ENCODE assay signal across 1 cellular context in the genomic region with DNA sequence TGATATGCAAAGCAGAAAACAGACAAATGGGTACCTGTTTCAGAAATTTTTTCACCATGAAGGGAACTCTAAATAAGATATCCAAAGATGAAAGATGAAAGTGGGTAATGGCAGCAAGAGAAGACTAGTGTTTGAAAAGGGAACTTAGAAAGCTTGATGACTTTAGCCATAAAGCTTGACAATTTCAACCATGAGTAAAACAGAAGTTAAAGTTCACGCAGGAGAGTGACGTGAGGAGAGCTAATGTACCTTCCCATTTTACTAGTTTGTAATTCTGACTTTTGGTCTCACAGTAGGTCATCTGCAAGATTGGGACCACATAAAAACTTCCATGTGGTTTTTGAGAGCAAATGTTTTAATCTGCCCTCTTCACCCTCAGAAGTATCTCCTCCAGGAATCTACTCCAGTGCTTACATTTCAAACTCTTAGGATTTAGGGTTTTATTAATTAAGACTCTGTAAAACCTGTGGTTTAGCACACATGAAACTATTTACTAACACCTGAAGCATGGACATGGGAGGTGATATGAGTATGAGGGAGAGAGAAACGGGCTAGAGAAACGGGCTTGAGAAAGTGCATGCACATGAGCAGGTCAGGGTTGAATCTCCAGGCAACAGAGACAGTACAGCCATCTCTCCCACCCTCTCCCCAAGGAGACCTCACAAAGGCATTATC.
TF ChIP-seq lines count a peak whose summit lies in the region.

No MANE protein-coding gene starts in this region.

TF ChIP-seq in GM12878, 131 proteins besides CTCF, POLR2A, EP300 and RAD21 (continues in another document):
- TF ChIP-seq, protein P1, sequence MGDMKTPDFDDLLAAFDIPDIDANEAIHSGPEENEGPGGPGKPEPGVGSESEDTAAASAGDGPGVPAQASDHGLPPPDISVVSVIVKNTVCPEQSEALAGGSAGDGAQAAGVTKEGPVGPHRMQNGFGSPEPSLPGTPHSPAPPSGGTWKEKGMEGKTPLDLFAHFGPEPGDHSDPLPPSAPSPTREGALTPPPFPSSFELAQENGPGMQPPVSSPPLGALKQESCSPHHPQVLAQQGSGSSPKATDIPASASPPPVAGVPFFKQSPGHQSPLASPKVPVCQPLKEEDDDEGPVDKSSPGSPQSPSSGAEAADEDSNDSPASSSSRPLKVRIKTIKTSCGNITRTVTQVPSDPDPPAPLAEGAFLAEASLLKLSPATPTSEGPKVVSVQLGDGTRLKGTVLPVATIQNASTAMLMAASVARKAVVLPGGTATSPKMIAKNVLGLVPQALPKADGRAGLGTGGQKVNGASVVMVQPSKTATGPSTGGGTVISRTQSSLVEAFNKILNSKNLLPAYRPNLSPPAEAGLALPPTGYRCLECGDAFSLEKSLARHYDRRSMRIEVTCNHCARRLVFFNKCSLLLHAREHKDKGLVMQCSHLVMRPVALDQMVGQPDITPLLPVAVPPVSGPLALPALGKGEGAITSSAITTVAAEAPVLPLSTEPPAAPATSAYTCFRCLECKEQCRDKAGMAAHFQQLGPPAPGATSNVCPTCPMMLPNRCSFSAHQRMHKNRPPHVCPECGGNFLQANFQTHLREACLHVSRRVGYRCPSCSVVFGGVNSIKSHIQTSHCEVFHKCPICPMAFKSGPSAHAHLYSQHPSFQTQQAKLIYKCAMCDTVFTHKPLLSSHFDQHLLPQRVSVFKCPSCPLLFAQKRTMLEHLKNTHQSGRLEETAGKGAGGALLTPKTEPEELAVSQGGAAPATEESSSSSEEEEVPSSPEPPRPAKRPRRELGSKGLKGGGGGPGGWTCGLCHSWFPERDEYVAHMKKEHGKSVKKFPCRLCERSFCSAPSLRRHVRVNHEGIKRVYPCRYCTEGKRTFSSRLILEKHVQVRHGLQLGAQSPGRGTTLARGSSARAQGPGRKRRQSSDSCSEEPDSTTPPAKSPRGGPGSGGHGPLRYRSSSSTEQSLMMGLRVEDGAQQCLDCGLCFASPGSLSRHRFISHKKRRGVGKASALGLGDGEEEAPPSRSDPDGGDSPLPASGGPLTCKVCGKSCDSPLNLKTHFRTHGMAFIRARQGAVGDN (IDR thresholded peaks at IDR 0.05) = peak; percentile 76
- TF ChIP-seq, protein P2, sequence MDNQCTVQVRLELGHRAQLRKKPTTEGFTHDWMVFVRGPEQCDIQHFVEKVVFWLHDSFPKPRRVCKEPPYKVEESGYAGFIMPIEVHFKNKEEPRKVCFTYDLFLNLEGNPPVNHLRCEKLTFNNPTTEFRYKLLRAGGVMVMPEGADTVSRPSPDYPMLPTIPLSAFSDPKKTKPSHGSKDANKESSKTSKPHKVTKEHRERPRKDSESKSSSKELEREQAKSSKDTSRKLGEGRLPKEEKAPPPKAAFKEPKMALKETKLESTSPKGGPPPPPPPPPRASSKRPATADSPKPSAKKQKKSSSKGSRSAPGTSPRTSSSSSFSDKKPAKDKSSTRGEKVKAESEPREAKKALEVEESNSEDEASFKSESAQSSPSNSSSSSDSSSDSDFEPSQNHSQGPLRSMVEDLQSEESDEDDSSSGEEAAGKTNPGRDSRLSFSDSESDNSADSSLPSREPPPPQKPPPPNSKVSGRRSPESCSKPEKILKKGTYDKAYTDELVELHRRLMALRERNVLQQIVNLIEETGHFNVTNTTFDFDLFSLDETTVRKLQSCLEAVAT (IDR thresholded peaks at IDR 0.05) = no peak
- no peak for TF ChIP-seq EED (IDR thresholded peaks at IDR 0.05; ENCODE audit: low read depth)
- no peak for TF ChIP-seq USF1 (IDR thresholded peaks at IDR 0.05; ENCODE audit: borderline replicate concordance, extremely low read length, insufficient read depth, low read depth, low read length)
- TF ChIP-seq IRF5 (IDR thresholded peaks at IDR 0.05; ENCODE audit: borderline replicate concordance) = no peak
- no peak for TF ChIP-seq SPI1 (IDR thresholded peaks at IDR 0.05; ENCODE audit: borderline replicate concordance, insufficient read depth, low read depth, low read length)
- TF ChIP-seq NFIC (IDR thresholded peaks at IDR 0.05; ENCODE audit: low read depth, low read length) = no peak
- no peak for TF ChIP-seq CREB1 (IDR thresholded peaks at IDR 0.05; ENCODE audit: low read depth)
- TF ChIP-seq ZNF622 (IDR thresholded peaks at IDR 0.05) = no peak
- TF ChIP-seq PRDM15 (CRISPR knock-in tag; IDR thresholded peaks at IDR 0.05) = no peak
- TF ChIP-seq, protein P3, sequence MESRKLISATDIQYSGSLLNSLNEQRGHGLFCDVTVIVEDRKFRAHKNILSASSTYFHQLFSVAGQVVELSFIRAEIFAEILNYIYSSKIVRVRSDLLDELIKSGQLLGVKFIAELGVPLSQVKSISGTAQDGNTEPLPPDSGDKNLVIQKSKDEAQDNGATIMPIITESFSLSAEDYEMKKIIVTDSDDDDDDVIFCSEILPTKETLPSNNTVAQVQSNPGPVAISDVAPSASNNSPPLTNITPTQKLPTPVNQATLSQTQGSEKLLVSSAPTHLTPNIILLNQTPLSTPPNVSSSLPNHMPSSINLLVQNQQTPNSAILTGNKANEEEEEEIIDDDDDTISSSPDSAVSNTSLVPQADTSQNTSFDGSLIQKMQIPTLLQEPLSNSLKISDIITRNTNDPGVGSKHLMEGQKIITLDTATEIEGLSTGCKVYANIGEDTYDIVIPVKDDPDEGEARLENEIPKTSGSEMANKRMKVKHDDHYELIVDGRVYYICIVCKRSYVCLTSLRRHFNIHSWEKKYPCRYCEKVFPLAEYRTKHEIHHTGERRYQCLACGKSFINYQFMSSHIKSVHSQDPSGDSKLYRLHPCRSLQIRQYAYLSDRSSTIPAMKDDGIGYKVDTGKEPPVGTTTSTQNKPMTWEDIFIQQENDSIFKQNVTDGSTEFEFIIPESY (IDR thresholded peaks at IDR 0.05) = no peak
- TF ChIP-seq ZSCAN29 (IDR thresholded peaks at IDR 0.05) = no peak
- 0 out of 2 replicates have a peak, but pooled peaks have one; percentile 47 for TF ChIP-seq GATAD2B (conservative IDR thresholded peaks at IDR 0.05; ENCODE audit: low read depth)
- TF ChIP-seq ZNF207 (IDR thresholded peaks at IDR 0.05; ENCODE audit: borderline replicate concordance) = no peak
- TF ChIP-seq BMI1 (IDR thresholded peaks at IDR 0.05; ENCODE audit: borderline replicate concordance) = peak; percentile 19; the same call in 1 of the 2 replicates
- TF ChIP-seq, protein P4, sequence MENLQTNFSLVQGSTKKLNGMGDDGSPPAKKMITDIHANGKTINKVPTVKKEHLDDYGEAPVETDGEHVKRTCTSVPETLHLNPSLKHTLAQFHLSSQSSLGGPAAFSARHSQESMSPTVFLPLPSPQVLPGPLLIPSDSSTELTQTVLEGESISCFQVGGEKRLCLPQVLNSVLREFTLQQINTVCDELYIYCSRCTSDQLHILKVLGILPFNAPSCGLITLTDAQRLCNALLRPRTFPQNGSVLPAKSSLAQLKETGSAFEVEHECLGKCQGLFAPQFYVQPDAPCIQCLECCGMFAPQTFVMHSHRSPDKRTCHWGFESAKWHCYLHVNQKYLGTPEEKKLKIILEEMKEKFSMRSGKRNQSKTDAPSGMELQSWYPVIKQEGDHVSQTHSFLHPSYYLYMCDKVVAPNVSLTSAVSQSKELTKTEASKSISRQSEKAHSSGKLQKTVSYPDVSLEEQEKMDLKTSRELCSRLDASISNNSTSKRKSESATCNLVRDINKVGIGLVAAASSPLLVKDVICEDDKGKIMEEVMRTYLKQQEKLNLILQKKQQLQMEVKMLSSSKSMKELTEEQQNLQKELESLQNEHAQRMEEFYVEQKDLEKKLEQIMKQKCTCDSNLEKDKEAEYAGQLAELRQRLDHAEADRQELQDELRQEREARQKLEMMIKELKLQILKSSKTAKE (IDR thresholded peaks at IDR 0.05; ENCODE audit: low read depth, poor library complexity, severe bottlenecking) = no peak
- no peak for TF ChIP-seq E2F8 (IDR thresholded peaks at IDR 0.05; ENCODE audit: low read depth, partially characterized antibody)
- TF ChIP-seq, protein P5, sequence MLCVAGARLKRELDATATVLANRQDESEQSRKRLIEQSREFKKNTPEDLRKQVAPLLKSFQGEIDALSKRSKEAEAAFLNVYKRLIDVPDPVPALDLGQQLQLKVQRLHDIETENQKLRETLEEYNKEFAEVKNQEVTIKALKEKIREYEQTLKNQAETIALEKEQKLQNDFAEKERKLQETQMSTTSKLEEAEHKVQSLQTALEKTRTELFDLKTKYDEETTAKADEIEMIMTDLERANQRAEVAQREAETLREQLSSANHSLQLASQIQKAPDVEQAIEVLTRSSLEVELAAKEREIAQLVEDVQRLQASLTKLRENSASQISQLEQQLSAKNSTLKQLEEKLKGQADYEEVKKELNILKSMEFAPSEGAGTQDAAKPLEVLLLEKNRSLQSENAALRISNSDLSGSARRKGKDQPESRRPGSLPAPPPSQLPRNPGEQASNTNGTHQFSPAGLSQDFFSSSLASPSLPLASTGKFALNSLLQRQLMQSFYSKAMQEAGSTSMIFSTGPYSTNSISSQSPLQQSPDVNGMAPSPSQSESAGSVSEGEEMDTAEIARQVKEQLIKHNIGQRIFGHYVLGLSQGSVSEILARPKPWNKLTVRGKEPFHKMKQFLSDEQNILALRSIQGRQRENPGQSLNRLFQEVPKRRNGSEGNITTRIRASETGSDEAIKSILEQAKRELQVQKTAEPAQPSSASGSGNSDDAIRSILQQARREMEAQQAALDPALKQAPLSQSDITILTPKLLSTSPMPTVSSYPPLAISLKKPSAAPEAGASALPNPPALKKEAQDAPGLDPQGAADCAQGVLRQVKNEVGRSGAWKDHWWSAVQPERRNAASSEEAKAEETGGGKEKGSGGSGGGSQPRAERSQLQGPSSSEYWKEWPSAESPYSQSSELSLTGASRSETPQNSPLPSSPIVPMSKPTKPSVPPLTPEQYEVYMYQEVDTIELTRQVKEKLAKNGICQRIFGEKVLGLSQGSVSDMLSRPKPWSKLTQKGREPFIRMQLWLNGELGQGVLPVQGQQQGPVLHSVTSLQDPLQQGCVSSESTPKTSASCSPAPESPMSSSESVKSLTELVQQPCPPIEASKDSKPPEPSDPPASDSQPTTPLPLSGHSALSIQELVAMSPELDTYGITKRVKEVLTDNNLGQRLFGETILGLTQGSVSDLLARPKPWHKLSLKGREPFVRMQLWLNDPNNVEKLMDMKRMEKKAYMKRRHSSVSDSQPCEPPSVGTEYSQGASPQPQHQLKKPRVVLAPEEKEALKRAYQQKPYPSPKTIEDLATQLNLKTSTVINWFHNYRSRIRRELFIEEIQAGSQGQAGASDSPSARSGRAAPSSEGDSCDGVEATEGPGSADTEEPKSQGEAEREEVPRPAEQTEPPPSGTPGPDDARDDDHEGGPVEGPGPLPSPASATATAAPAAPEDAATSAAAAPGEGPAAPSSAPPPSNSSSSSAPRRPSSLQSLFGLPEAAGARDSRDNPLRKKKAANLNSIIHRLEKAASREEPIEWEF (IDR thresholded peaks at IDR 0.05; ENCODE audit: insufficient replicate concordance, low read depth, low read length) = no peak
- TF ChIP-seq PAX8 (IDR thresholded peaks at IDR 0.05) = no peak
- no peak for TF ChIP-seq SIN3A (IDR thresholded peaks at IDR 0.05; ENCODE audit: low read depth, low read length)
- TF ChIP-seq MYC (IDR thresholded peaks at IDR 0.05; ENCODE audit: insufficient read depth, insufficient read length, insufficient replicate concordance, low read length, severe bottlenecking) = no peak
- TF ChIP-seq FOXM1 (IDR thresholded peaks at IDR 0.05; ENCODE audit: low read depth, low read length) = no peak; the same call in 1 of the 2 replicates
- TF ChIP-seq CREM (IDR thresholded peaks at IDR 0.05; ENCODE audit: low read depth) = no peak
